ENCODE assay signal across 23 cellular contexts in the genomic region with DNA sequence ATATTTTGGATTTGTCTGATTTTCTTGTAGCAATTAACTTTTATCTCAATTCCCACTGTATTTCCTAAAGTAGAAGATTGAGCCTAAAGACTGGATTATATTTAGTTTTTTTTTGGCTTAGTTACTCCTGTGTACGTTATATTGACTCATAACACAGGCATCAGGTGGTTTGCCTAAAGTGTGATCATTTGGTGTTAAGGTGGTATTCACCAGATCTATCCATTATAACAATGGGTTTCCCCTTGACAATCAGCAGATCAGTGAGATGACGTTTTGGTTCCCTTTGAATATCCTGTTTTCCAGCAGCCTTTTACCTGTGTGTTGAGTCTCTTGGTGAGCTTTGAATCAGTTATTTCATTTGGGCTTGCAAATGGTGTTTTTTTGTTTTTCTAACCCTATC. TPM values are rescaled to one million over a fixed set of nuclear protein-coding genes. Genes with fewer than 3 reads are reported as not detected.
DNase-seq lines count a peak whose midpoint lies in the region; ATAC-seq, FAIRE-seq and TF ChIP-seq lines count a peak whose summit lies in the region.
"Had no signal": no experiment of that assay in that cellular context is flagged by ENCODE, and none has a peak within 500 bp of the region (broad histone marks: within the 10 kb centered on the region; RNA-seq: fewer than 3 reads in every experiment).

No MANE protein-coding gene starts in this region.

- POLR2A ChIA-PET in activated CD4-positive, alpha-beta T cell treated with anti-CD3 and anti-CD28 coated beads for 36 hours (lab: Charles Lee) = no interaction called here

- dilution Hi-C loops in mammary epithelial cell (cut with HindIII; ENCODE audit: low sequenced_read_pairs) = no loop called here

- H3K36me3 Mint-ChIP-seq in activated CD4-positive, alpha-beta T cell treated with anti-CD3 and anti-CD28 coated beads for 36 hours (ENCODE audit: low read depth) = no peaks in the 10 kb centered on the region
- H3K36me3 Mint-ChIP-seq in memory B cell = peaks cover 12% of the 10 kb centered on the region

- no peaks in the 10 kb centered on the region for H3K36me3 ChIP-seq in mammary epithelial cell (ENCODE audit: insufficient read depth, low read length)
- H3K36me3 ChIP-seq in breast epithelium = no peaks in the 10 kb centered on the region

- no peak overlapping the region for H2AFZ ChIP-seq in mammary epithelial cell (ENCODE audit: low read depth, low read length)

- FAIRE-seq in urothelium cell line (lab: Jason Lieb, UNC) = no peak
- FAIRE-seq: H1, RCC 7860 had no signal

- CTCF ChIA-PET in activated CD4-positive, alpha-beta T cell treated with anti-CD3 and anti-CD28 coated beads for 36 hours (lab: Charles Lee) = no interaction called here
- CTCF ChIA-PET in mammary epithelial cell (lab: Charles Lee; ENCODE audit: low non-redundant PET) = no interaction called here

- peaks cover 43% of the 10 kb centered on the region for H3K4me1 Mint-ChIP-seq in activated CD4-positive, alpha-beta T cell treated with anti-CD3 and anti-CD28 coated beads for 36 hours
- H3K4me1 Mint-ChIP-seq in memory B cell = peaks cover 29% of the 10 kb centered on the region
- H3K4me1 Mint-ChIP-seq in stimulated activated naive CD8-positive, alpha-beta T cell treated with anti-CD3 and anti-CD28 coated beads, Interleukin-15, amount 100 ng/mL, for 72 hours = peaks cover 55% of the 10 kb centered on the region

- H3K27ac ChIP-seq in mammary epithelial cell (ENCODE audit: insufficient read depth, low read depth, low read length) (no peak overlapping the region), breast epithelium (no peak overlapping the region)
- H3K27ac ChIP-seq: 22Rv1; BLaER1 treated with 17β-estradiol and CSF1 and Interleukin-3, amounts not matched to agents 10 nM and 100 nM had no signal

- H3K79me2 ChIP-seq in mammary epithelial cell (ENCODE audit: insufficient read depth, low read length) = peaks cover 79% of the 10 kb centered on the region

- H4K20me1 ChIP-seq in mammary epithelial cell (ENCODE audit: insufficient read depth, low read length) = no peaks in the 10 kb centered on the region

- H3K9me3 ChIP-seq in mammary epithelial cell (replicated peaks; ENCODE audit: insufficient read depth, low read length) (no peaks in the 10 kb centered on the region), breast epithelium (no peaks in the 10 kb centered on the region)
- H3K9me3 ChIP-seq: Caco-2 had no signal

- no peak for TF ChIP-seq POLR2A in breast epithelium (IDR thresholded peaks at IDR 0.05)

- H3K4me1 ChIP-seq in mammary epithelial cell (ENCODE audit: insufficient read depth, low read length) (peaks cover 3% of the 10 kb centered on the region), breast epithelium (no peaks in the 10 kb centered on the region)
- H3K4me1 ChIP-seq: BLaER1 treated with 17β-estradiol and CSF1 and Interleukin-3, amounts not matched to agents 10 nM and 100 nM; Caco-2 had no signal

- no TSS peak for BruUV-seq in mammary epithelial cell (replicated peaks; lab: Mats Ljungman, UMichigan)

- DNase-seq in activated CD4-positive, alpha-beta T cell treated with anti-CD3 and anti-CD28 coated beads for 36 hours = no peak
- DNase-seq in activated CD4-positive, alpha-beta T cell treated with anti-CD3 and anti-CD28 coated beads for 48 hours = no peak
- peak; percentile 40 for DNase-seq in mammary epithelial cell
- DNase-seq in breast epithelium (ENCODE audit: low spot score in 2 of 2) = no peak
- no peak for DNase-seq in memory B cell (ENCODE audit: low spot score in 2 of 2)
- no peak for DNase-seq in stimulated activated naive CD8-positive, alpha-beta T cell treated with anti-CD3 and anti-CD28 coated beads, Interleukin-15, amount 100 ng/mL, for 72 hours
- no peak for DNase-seq in 8988T
- no peak for DNase-seq in urothelium cell line (ENCODE audit: low spot score)
- DNase-seq: Caco-2, DMS 273 treated with DMSO at 0.1 percent for 48 hours, DMS79 treated with DMSO at 0.1 percent for 48 hours, Karpas-422, NCI-H1417, NCI-H1694 treated with DMSO at 0.1 percent for 48 hours, NCI-H446, NCI-H526 treated with DMSO at 0.1 percent for 48 hours, OCI-M1 had no signal

- H3K9ac ChIP-seq in mammary epithelial cell (ENCODE audit: insufficient read depth, low read length) = no peak overlapping the region
- H3K9ac ChIP-seq: BLaER1 treated with 17β-estradiol and CSF1 and Interleukin-3, amounts not matched to agents 10 nM and 100 nM had no signal

- no peaks in the 10 kb centered on the region for H3K9me3 Mint-ChIP-seq in activated CD4-positive, alpha-beta T cell treated with anti-CD3 and anti-CD28 coated beads for 36 hours (ENCODE audit: low read depth)
- H3K9me3 Mint-ChIP-seq in memory B cell = no peaks in the 10 kb centered on the region
- no peaks in the 10 kb centered on the region for H3K9me3 Mint-ChIP-seq in stimulated activated naive CD8-positive, alpha-beta T cell treated with anti-CD3 and anti-CD28 coated beads, Interleukin-15, amount 100 ng/mL, for 72 hours

- H3K27me3 ChIP-seq in mammary epithelial cell (ENCODE audit: insufficient read depth, low read length) = no peaks in the 10 kb centered on the region
- H3K27me3 ChIP-seq in breast epithelium = no peaks in the 10 kb centered on the region
- H3K27me3 ChIP-seq: BLaER1 treated with 17β-estradiol and CSF1 and Interleukin-3, amounts not matched to agents 10 nM and 100 nM had no signal

- in situ Hi-C loops in mammary epithelial cell (cut with MboI; ENCODE audit: low sequenced_read_pairs in 2 of 2) = no loop called here

- no peak overlapping the region for H3K4me2 ChIP-seq in mammary epithelial cell (ENCODE audit: insufficient read depth, low read depth, low read length)
- H3K4me2 ChIP-seq: BLaER1 treated with 17β-estradiol and CSF1 and Interleukin-3, amounts not matched to agents 10 nM and 100 nM had no signal

- WGBS in mammary epithelial cell (ENCODE audit: low coverage, missing lambda C conversion rate) = 70% methylated on average over 2 of the region's 2 CpGs

- no peak overlapping the region for H3K27ac Mint-ChIP-seq in activated CD4-positive, alpha-beta T cell treated with anti-CD3 and anti-CD28 coated beads for 36 hours
- no peak overlapping the region for H3K27ac Mint-ChIP-seq in memory B cell
- peak overlapping the region in 1 of 2 donors; percentile 69 for H3K27ac Mint-ChIP-seq in stimulated activated naive CD8-positive, alpha-beta T cell treated with anti-CD3 and anti-CD28 coated beads, Interleukin-15, amount 100 ng/mL, for 72 hours
- H3K27ac Mint-ChIP-seq: CD4-positive, alpha-beta memory T cell had no signal

- no peak for TF ChIP-seq CTCF in mammary epithelial cell (conservative IDR thresholded peaks at IDR 0.05 in 1 of 2, IDR thresholded peaks at IDR 0.05 in 1 of 2; ENCODE audit: extremely low read depth in 1 of 2, insufficient read depth in 1 of 2, low read depth in 1 of 2, low read length in 2 of 2)
- no peak for TF ChIP-seq CTCF in breast epithelium (IDR thresholded peaks at IDR 0.05)

- intact Hi-C loops in activated CD4-positive, alpha-beta T cell treated with anti-CD3 and anti-CD28 coated beads for 36 hours (cut with DNase I, micrococcal nuclease) = no loop called here
- intact Hi-C loops in mammary epithelial cell (cut with micrococcal nuclease) (no loop called here), breast epithelium (cut with DNase I; ENCODE audit: low total_unique reads) (no loop called here)

- no peaks in the 10 kb centered on the region for H3K27me3 Mint-ChIP-seq in activated CD4-positive, alpha-beta T cell treated with anti-CD3 and anti-CD28 coated beads for 36 hours
- H3K27me3 Mint-ChIP-seq in memory B cell = no peaks in the 10 kb centered on the region
- no peaks in the 10 kb centered on the region for H3K27me3 Mint-ChIP-seq in stimulated activated naive CD8-positive, alpha-beta T cell treated with anti-CD3 and anti-CD28 coated beads, Interleukin-15, amount 100 ng/mL, for 72 hours
- H3K27me3 Mint-ChIP-seq: CD4-positive, alpha-beta memory T cell had no signal

- no peak overlapping the region for H3K4me3 Mint-ChIP-seq in activated CD4-positive, alpha-beta T cell treated with anti-CD3 and anti-CD28 coated beads for 36 hours
- no peak overlapping the region for H3K4me3 Mint-ChIP-seq in memory B cell
- H3K4me3 Mint-ChIP-seq in stimulated activated naive CD8-positive, alpha-beta T cell treated with anti-CD3 and anti-CD28 coated beads, Interleukin-15, amount 100 ng/mL, for 72 hours = peak overlapping the region in 1 of 2 donors; percentile 29
- H3K4me3 Mint-ChIP-seq: CD4-positive, alpha-beta memory T cell had no signal

- peak; percentile 70 for ATAC-seq in activated CD4-positive, alpha-beta T cell treated with anti-CD3 and anti-CD28 coated beads for 36 hours
- peak; percentile 27 for ATAC-seq in memory B cell (ENCODE audit: low read depth)
- peak; percentile 92 for ATAC-seq in stimulated activated naive CD8-positive, alpha-beta T cell treated with anti-CD3 and anti-CD28 coated beads, Interleukin-15, amount 100 ng/mL, for 72 hours

- H3K4me3 ChIP-seq in mammary epithelial cell (replicated peaks in 1 of 3; ENCODE audit: insufficient read depth in 1 of 3, low read depth in 2 of 3, low read length in 3 of 3) (no peak overlapping the region), breast epithelium (no peak overlapping the region)
- H3K4me3 ChIP-seq: BLaER1 treated with 17β-estradiol and CSF1 and Interleukin-3, amounts not matched to agents 10 nM and 100 nM had no signal

RNA-seq across cellular contexts. Expression of gene MAPK8, which starts 18.1 kb away (rescaled TPM):
- total RNA-seq in activated CD4-positive, alpha-beta T cell treated with anti-CD3 and anti-CD28 coated beads for 36 hours = 10 to 100 TPM; 35.7 to 40.0 TPM
- total RNA-seq in mammary epithelial cell = 10 to 100 TPM; 38.6 to 50.8 TPM
- polyA plus RNA-seq in mammary epithelial cell = 19.2 TPM
- polyA minus RNA-seq in mammary epithelial cell = 38.3 TPM
- total RNA-seq in breast epithelium = 100 to 1,000 TPM in 1 of 3 donors, 10 to 100 TPM in 2; 52.5 to 108 (median 74.1) TPM

RNA-seq across cellular contexts. Expression of gene FRMPD2, which starts 50.1 kb away (rescaled TPM):
- not detected for total RNA-seq in activated CD4-positive, alpha-beta T cell treated with anti-CD3 and anti-CD28 coated beads for 36 hours
- total RNA-seq in mammary epithelial cell (under 1 TPM; 0.33 to 0.59 TPM), breast epithelium (1 to 10 TPM in 2 of 3 donors, not detected in 1; 1.9 to 4.6 TPM)
- polyA plus RNA-seq in mammary epithelial cell = 0.41 TPM
- 1.2 TPM for polyA minus RNA-seq in mammary epithelial cell
- total RNA-seq: Caco-2; CD4-positive, alpha-beta memory T cell; M059J had no signal
- polyA plus RNA-seq: CD4-positive, alpha-beta memory T cell had no signal

Comparison
In these comparisons a context has a peak if more than half of its experiments do, and no peak if none do; other contexts are left out.
1. ATAC-seq: peak in every context shown above with its lines; median percentile 92 in stimulated activated naive CD8-positive, alpha-beta T cell treated with anti-CD3 and anti-CD28 coated beads, Interleukin-15, amount 100 ng/mL, for 72 hours; 70 in activated CD4-positive, alpha-beta T cell treated with anti-CD3 and anti-CD28 coated beads for 36 hours; 27 in memory B cell.